Comparison of ENCODE assay signal across 15 cellular contexts in genomic region chr4:10303291-10303690, GRCh38.
DNase-seq lines count a peak whose midpoint lies in the region; ATAC-seq and TF ChIP-seq lines count a peak whose summit lies in the region.
"Had no signal": no experiment of that assay in that cellular context is flagged by ENCODE, and none has a peak within 500 bp of the region (broad histone marks: within the 10 kb centered on the region; RNA-seq: fewer than 3 reads in every experiment).

No MANE protein-coding gene starts in this region.

- no peak overlapping the region for H3K4me3 ChIP-seq in hepatocyte
- no peak overlapping the region for H3K4me3 ChIP-seq in mucosa of descending colon
- no peak overlapping the region for H3K4me3 ChIP-seq in smooth muscle cell
- H3K4me3 ChIP-seq: GM23248 had no signal

- no peak for TF ChIP-seq CTCF in hepatocyte (IDR thresholded peaks at IDR 0.05; ENCODE audit: poor library complexity)
- no peak for TF ChIP-seq CTCF in mucosa of descending colon (IDR thresholded peaks at IDR 0.05)
- TF ChIP-seq CTCF in smooth muscle cell (IDR thresholded peaks at IDR 0.05; ENCODE audit: borderline replicate concordance, insufficient read depth, poor library complexity, severe bottlenecking) = no peak

- peak; percentile 57 for ATAC-seq in mucosa of descending colon
- no peak for ATAC-seq in GM21447 (IDR thresholded peaks at IDR 0.05; ENCODE audit: unreplicated experiment)
- no peak for ATAC-seq in GM21528 (IDR thresholded peaks at IDR 0.05; ENCODE audit: low FRiP score, unreplicated experiment)
- ATAC-seq: HCT116 had no signal

- H4K20me1 ChIP-seq in hepatocyte (ENCODE audit: insufficient read depth, poor library complexity, severe bottlenecking) (no peaks in the 10 kb centered on the region), smooth muscle cell (ENCODE audit: low read depth) (no peaks in the 10 kb centered on the region)

- no peaks in the 10 kb centered on the region for H3K9me2 ChIP-seq in hepatocyte (replicated peaks; ENCODE audit: insufficient read depth)

- H3K79me2 ChIP-seq in hepatocyte = no peaks in the 10 kb centered on the region
- no peaks in the 10 kb centered on the region for H3K79me2 ChIP-seq in smooth muscle cell (ENCODE audit: low read depth)

- H3K4me1 ChIP-seq in hepatocyte (ENCODE audit: insufficient read depth) = no peaks in the 10 kb centered on the region
- no peaks in the 10 kb centered on the region for H3K4me1 ChIP-seq in mucosa of descending colon (ENCODE audit: low read depth)
- peaks cover 6% of the 10 kb centered on the region for H3K4me1 ChIP-seq in smooth muscle cell (ENCODE audit: low read depth)

- intact Hi-C loops in mucosa of descending colon (cut with DNase I, micrococcal nuclease) = no loop called here

- H3K27me3 ChIP-seq in hepatocyte (no peaks in the 10 kb centered on the region), smooth muscle cell (ENCODE audit: low read depth) (no peaks in the 10 kb centered on the region)

- H3K9me3 ChIP-seq in hepatocyte (ENCODE audit: low read depth) (no peaks in the 10 kb centered on the region), mucosa of descending colon (no peaks in the 10 kb centered on the region), smooth muscle cell (replicated peaks; ENCODE audit: low read depth) (no peaks in the 10 kb centered on the region)

- H3F3A ChIP-seq in smooth muscle cell (ENCODE audit: low read depth) = peaks cover 1% of the 10 kb centered on the region

- 45% methylated on average over 4 of the region's 4 CpGs for WGBS in hepatocyte (ENCODE audit: low lambda C conversion rate, missing lambda C conversion rate)
- 30% methylated on average over 4 of the region's 4 CpGs for WGBS in smooth muscle cell (ENCODE audit: low lambda C conversion rate)

- peak overlapping the region; percentile 78 for H3K27ac ChIP-seq in hepatocyte
- H3K27ac ChIP-seq in smooth muscle cell (ENCODE audit: low read depth) = peak overlapping the region; percentile 59
- H3K27ac ChIP-seq: GM23248 had no signal

- H3K4me2 ChIP-seq in hepatocyte (no peak overlapping the region), smooth muscle cell (no peak overlapping the region)

- DNase-seq in hepatocyte (ENCODE audit: low spot score) = peak; percentile 60
- peak in 1 of 3 donors; percentile 21 for DNase-seq in mucosa of descending colon
- peak; percentile 4 for DNase-seq in smooth muscle cell (lab: John Stamatoyannopoulos, UW; ENCODE audit: unreplicated experiment)
- no peak for DNase-seq in NK-92 treated with Interleukin-12 subunit alpha and Interleukin-12 subunit beta, amount 100 ng/mL, for 24 hours (lab: John Stamatoyannopoulos, UW)
- DNase-seq: C1 segment of cervical spinal cord; Calu3; CD4-positive, alpha-beta memory T cell; COR-L47; DMS79 treated with DMSO at 0.1 percent for 48 hours; GF-D8; GM23248; H9 had no signal

- no peaks in the 10 kb centered on the region for H3K36me3 ChIP-seq in hepatocyte (replicated peaks; ENCODE audit: insufficient read depth, low read depth)
- no peaks in the 10 kb centered on the region for H3K36me3 ChIP-seq in mucosa of descending colon (ENCODE audit: low read depth)
- no peaks in the 10 kb centered on the region for H3K36me3 ChIP-seq in smooth muscle cell (ENCODE audit: low read depth)

- H3K9ac ChIP-seq in smooth muscle cell (ENCODE audit: low read depth) = peak overlapping the region; percentile 31
- H3K9ac ChIP-seq: GM23248 had no signal

- H2AFZ ChIP-seq in hepatocyte (no peak overlapping the region), smooth muscle cell (ENCODE audit: low read depth) (no peak overlapping the region)
- H2AFZ ChIP-seq: GM23248 had no signal
